Comparison of ENCODE assay signal across 1 cellular context in the genomic region with DNA sequence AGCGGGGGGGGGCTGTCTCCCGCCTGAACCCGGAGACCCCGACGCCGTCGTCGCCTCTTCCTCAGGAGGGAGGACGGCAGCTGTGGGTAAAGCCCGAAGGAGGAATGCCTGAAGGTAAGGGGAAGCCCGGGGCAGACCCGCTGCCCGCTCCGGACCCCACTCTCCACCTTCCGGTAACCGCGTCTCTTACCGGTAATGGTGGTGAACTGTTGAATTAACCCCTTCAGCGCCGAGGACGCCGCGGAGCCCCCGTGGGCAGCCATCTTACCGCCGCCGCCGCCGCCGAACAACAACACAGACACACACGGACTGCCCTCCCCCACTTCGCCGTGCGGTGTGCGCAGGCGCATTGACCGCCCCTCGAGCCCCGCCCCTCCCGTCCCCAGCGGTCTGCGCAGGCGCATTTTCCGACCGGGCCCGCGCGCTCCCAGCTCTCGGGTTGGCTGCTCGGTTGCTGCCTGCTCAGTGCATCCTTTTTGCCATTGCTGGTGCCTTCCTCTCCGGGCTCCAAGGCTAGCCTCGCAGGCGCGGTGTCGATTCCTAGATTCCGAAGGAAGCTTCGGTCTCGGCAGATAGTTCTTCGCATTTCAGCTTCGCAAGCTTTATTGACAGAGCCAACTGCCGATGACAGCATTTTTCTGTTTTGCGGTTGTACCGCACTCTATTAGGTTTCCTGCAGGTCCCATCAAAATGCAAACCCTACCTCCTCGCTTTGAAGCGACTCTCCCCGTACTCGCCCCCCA.
A peak's percentile ranks its signal among the peaks of the same experiment; 100 is the strongest.
TF ChIP-seq lines count a peak whose summit lies in the region.

A gene with protein sequence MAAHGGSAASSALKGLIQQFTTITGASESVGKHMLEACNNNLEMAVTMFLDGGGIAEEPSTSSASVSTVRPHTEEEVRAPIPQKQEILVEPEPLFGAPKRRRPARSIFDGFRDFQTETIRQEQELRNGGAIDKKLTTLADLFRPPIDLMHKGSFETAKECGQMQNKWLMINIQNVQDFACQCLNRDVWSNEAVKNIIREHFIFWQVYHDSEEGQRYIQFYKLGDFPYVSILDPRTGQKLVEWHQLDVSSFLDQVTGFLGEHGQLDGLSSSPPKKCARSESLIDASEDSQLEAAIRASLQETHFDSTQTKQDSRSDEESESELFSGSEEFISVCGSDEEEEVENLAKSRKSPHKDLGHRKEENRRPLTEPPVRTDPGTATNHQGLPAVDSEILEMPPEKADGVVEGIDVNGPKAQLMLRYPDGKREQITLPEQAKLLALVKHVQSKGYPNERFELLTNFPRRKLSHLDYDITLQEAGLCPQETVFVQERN (minus strand): TSS at position 291 of the 743 bp plus-strand sequence. CDS start 28 bp downstream, at position 263.

TF ChIP-seq in HepG2, 621 proteins besides CTCF, POLR2A, EP300 and RAD21 (continued from another document and continues in another):
- TF ChIP-seq, protein P1, sequence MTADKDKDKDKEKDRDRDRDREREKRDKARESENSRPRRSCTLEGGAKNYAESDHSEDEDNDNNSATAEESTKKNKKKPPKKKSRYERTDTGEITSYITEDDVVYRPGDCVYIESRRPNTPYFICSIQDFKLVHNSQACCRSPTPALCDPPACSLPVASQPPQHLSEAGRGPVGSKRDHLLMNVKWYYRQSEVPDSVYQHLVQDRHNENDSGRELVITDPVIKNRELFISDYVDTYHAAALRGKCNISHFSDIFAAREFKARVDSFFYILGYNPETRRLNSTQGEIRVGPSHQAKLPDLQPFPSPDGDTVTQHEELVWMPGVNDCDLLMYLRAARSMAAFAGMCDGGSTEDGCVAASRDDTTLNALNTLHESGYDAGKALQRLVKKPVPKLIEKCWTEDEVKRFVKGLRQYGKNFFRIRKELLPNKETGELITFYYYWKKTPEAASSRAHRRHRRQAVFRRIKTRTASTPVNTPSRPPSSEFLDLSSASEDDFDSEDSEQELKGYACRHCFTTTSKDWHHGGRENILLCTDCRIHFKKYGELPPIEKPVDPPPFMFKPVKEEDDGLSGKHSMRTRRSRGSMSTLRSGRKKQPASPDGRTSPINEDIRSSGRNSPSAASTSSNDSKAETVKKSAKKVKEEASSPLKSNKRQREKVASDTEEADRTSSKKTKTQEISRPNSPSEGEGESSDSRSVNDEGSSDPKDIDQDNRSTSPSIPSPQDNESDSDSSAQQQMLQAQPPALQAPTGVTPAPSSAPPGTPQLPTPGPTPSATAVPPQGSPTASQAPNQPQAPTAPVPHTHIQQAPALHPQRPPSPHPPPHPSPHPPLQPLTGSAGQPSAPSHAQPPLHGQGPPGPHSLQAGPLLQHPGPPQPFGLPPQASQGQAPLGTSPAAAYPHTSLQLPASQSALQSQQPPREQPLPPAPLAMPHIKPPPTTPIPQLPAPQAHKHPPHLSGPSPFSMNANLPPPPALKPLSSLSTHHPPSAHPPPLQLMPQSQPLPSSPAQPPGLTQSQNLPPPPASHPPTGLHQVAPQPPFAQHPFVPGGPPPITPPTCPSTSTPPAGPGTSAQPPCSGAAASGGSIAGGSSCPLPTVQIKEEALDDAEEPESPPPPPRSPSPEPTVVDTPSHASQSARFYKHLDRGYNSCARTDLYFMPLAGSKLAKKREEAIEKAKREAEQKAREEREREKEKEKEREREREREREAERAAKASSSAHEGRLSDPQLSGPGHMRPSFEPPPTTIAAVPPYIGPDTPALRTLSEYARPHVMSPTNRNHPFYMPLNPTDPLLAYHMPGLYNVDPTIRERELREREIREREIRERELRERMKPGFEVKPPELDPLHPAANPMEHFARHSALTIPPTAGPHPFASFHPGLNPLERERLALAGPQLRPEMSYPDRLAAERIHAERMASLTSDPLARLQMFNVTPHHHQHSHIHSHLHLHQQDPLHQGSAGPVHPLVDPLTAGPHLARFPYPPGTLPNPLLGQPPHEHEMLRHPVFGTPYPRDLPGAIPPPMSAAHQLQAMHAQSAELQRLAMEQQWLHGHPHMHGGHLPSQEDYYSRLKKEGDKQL (CRISPR knock-in tag; IDR thresholded peaks at IDR 0.05; ENCODE audit: low read depth), result no peak; the same call in 1 of the 2 replicates
- peak; percentile 53 for TF ChIP-seq ZFY (CRISPR knock-in tag; IDR thresholded peaks at IDR 0.05)
- no peak for TF ChIP-seq ZNF713 (CRISPR knock-in tag; IDR thresholded peaks at IDR 0.05)
- TF ChIP-seq, protein P2, sequence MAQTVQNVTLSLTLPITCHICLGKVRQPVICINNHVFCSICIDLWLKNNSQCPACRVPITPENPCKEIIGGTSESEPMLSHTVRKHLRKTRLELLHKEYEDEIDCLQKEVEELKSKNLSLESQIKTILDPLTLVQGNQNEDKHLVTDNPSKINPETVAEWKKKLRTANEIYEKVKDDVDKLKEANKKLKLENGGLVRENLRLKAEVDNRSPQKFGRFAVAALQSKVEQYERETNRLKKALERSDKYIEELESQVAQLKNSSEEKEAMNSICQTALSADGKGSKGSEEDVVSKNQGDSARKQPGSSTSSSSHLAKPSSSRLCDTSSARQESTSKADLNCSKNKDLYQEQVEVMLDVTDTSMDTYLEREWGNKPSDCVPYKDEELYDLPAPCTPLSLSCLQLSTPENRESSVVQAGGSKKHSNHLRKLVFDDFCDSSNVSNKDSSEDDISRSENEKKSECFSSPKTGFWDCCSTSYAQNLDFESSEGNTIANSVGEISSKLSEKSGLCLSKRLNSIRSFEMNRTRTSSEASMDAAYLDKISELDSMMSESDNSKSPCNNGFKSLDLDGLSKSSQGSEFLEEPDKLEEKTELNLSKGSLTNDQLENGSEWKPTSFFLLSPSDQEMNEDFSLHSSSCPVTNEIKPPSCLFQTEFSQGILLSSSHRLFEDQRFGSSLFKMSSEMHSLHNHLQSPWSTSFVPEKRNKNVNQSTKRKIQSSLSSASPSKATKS (CRISPR knock-in tag; IDR thresholded peaks at IDR 0.05), result peak; percentile 81; the same call in 1 of the 2 replicates
- TF ChIP-seq, protein P3, sequence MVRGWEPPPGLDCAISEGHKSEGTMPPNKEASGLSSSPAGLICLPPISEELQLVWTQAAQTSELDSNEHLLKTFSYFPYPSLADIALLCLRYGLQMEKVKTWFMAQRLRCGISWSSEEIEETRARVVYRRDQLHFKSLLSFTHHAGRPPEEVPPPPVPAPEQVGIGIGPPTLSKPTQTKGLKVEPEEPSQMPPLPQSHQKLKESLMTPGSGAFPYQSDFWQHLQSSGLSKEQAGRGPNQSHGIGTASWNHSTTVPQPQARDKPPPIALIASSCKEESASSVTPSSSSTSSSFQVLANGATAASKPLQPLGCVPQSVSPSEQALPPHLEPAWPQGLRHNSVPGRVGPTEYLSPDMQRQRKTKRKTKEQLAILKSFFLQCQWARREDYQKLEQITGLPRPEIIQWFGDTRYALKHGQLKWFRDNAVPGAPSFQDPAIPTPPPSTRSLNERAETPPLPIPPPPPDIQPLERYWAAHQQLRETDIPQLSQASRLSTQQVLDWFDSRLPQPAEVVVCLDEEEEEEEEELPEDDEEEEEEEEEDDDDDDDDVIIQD (CRISPR knock-in tag; IDR thresholded peaks at IDR 0.05; ENCODE audit: low read depth), result peak; percentile 31; the same call in 1 of the 2 replicates
- peak in 1 of 2 experiments; percentile 51; a peak in 1 of 4 replicates for TF ChIP-seq KLF16 (CRISPR knock-in tag; IDR thresholded peaks at IDR 0.05)
- TF ChIP-seq, protein P4, sequence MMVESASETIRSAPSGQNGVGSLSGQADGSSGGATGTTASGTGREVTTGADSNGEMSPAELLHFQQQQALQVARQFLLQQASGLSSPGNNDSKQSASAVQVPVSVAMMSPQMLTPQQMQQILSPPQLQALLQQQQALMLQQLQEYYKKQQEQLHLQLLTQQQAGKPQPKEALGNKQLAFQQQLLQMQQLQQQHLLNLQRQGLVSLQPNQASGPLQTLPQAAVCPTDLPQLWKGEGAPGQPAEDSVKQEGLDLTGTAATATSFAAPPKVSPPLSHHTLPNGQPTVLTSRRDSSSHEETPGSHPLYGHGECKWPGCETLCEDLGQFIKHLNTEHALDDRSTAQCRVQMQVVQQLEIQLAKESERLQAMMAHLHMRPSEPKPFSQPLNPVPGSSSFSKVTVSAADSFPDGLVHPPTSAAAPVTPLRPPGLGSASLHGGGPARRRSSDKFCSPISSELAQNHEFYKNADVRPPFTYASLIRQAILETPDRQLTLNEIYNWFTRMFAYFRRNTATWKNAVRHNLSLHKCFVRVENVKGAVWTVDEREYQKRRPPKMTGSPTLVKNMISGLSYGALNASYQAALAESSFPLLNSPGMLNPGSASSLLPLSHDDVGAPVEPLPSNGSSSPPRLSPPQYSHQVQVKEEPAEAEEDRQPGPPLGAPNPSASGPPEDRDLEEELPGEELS (CRISPR knock-in tag; IDR thresholded peaks at IDR 0.05), result peak; percentile 63
- TF ChIP-seq FOXO1 (CRISPR knock-in tag; IDR thresholded peaks at IDR 0.05), result peak; percentile 74; the same call in 1 of the 2 replicates
- TF ChIP-seq, protein P5, sequence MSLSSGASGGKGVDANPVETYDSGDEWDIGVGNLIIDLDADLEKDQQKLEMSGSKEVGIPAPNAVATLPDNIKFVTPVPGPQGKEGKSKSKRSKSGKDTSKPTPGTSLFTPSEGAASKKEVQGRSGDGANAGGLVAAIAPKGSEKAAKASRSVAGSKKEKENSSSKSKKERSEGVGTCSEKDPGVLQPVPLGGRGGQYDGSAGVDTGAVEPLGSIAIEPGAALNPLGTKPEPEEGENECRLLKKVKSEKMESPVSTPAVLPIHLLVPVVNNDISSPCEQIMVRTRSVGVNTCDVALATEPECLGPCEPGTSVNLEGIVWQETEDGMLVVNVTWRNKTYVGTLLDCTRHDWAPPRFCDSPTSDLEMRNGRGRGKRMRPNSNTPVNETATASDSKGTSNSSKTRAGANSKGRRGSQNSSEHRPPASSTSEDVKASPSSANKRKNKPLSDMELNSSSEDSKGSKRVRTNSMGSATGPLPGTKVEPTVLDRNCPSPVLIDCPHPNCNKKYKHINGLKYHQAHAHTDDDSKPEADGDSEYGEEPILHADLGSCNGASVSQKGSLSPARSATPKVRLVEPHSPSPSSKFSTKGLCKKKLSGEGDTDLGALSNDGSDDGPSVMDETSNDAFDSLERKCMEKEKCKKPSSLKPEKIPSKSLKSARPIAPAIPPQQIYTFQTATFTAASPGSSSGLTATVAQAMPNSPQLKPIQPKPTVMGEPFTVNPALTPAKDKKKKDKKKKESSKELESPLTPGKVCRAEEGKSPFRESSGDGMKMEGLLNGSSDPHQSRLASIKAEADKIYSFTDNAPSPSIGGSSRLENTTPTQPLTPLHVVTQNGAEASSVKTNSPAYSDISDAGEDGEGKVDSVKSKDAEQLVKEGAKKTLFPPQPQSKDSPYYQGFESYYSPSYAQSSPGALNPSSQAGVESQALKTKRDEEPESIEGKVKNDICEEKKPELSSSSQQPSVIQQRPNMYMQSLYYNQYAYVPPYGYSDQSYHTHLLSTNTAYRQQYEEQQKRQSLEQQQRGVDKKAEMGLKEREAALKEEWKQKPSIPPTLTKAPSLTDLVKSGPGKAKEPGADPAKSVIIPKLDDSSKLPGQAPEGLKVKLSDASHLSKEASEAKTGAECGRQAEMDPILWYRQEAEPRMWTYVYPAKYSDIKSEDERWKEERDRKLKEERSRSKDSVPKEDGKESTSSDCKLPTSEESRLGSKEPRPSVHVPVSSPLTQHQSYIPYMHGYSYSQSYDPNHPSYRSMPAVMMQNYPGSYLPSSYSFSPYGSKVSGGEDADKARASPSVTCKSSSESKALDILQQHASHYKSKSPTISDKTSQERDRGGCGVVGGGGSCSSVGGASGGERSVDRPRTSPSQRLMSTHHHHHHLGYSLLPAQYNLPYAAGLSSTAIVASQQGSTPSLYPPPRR (CRISPR knock-in tag; IDR thresholded peaks at IDR 0.05; ENCODE audit: borderline replicate concordance), result 0 out of 2 replicates have a peak, but pooled peaks have one; percentile 46
- TF ChIP-seq ZNF331 (CRISPR knock-in tag; IDR thresholded peaks at IDR 0.05), result no peak; the same call in none of the 2 replicates
- 0 out of 4 replicates have a peak, but pooled peaks have one; percentile 8 to 19 for TF ChIP-seq MAFK (conservative IDR thresholded peaks at IDR 0.05 in 1 of 2, IDR thresholded peaks at IDR 0.05 in 1 of 2; ENCODE audit: low read length in 2 of 2)
- no peak for TF ChIP-seq YEATS2 (CRISPR knock-in tag; IDR thresholded peaks at IDR 0.05; ENCODE audit: borderline replicate concordance)
- no peak for TF ChIP-seq SRSF9 (IDR thresholded peaks at IDR 0.05; ENCODE audit: borderline replicate concordance, insufficient read depth, low read depth, low read length, poor library complexity, severe bottlenecking)
- TF ChIP-seq, protein P6, sequence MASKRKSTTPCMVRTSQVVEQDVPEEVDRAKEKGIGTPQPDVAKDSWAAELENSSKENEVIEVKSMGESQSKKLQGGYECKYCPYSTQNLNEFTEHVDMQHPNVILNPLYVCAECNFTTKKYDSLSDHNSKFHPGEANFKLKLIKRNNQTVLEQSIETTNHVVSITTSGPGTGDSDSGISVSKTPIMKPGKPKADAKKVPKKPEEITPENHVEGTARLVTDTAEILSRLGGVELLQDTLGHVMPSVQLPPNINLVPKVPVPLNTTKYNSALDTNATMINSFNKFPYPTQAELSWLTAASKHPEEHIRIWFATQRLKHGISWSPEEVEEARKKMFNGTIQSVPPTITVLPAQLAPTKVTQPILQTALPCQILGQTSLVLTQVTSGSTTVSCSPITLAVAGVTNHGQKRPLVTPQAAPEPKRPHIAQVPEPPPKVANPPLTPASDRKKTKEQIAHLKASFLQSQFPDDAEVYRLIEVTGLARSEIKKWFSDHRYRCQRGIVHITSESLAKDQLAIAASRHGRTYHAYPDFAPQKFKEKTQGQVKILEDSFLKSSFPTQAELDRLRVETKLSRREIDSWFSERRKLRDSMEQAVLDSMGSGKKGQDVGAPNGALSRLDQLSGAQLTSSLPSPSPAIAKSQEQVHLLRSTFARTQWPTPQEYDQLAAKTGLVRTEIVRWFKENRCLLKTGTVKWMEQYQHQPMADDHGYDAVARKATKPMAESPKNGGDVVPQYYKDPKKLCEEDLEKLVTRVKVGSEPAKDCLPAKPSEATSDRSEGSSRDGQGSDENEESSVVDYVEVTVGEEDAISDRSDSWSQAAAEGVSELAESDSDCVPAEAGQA (IDR thresholded peaks at IDR 0.05; ENCODE audit: low read depth), result peak; percentile 71; the same call in 1 of the 2 replicates
- TF ChIP-seq, protein P6 (CRISPR knock-in tag; IDR thresholded peaks at IDR 0.05; ENCODE audit: borderline replicate concordance), result no peak
- no peak for TF ChIP-seq TBX3 (IDR thresholded peaks at IDR 0.05; ENCODE audit: borderline replicate concordance)
- peak; percentile 96 for TF ChIP-seq HOXA3 (CRISPR knock-in tag; IDR thresholded peaks at IDR 0.05)
